Comparison of ENCODE assay signal across 8 cellular contexts in genomic region chr5:87020099-87020934, GRCh38.
DNase-seq lines count a peak whose midpoint lies in the region; ATAC-seq, FAIRE-seq and TF ChIP-seq lines count a peak whose summit lies in the region.

No MANE protein-coding gene starts in this region.

- TF ChIP-seq CTCF in OCI-LY3 (IDR thresholded peaks at IDR 0.05; ENCODE audit: low read depth, low read length) (no peak), mesothelial cell of epicardium (IDR thresholded peaks at IDR 0.05; ENCODE audit: unreplicated experiment) (no peak), osteocyte (IDR thresholded peaks at IDR 0.05) (no peak)

- no peaks in the 10 kb centered on the region for H3K79me2 ChIP-seq in ACC112 (ENCODE audit: control insufficient read depth, insufficient read depth, low read length, unreplicated experiment)
- no peaks in the 10 kb centered on the region for H3K79me2 ChIP-seq in OCI-LY3 (ENCODE audit: low read length)

- ATAC-seq in GM18519 (IDR thresholded peaks at IDR 0.05; ENCODE audit: low FRiP score, unreplicated experiment) (peak; percentile 94), HG02943 (IDR thresholded peaks at IDR 0.05; ENCODE audit: low read depth, unreplicated experiment) (peak; percentile 79)

- H3K4me3 ChIP-seq in ACC112 (ENCODE audit: low read depth, low read length) = no peak overlapping the region
- peak overlapping the region; percentile 40 for H3K4me3 ChIP-seq in OCI-LY3 (ENCODE audit: low read length)

- peaks cover 30% of the 10 kb centered on the region for H3K9me3 Mint-ChIP-seq in mesothelial cell of epicardium
- peaks cover 9% of the 10 kb centered on the region for H3K9me3 Mint-ChIP-seq in osteocyte (ENCODE audit: unreplicated experiment)

- H3K27ac Mint-ChIP-seq in mesothelial cell of epicardium (peak overlapping the region; percentile 67), osteocyte (ENCODE audit: unreplicated experiment) (no peak overlapping the region)

- H3K4me2 ChIP-seq in OCI-LY3 (ENCODE audit: low read length) = peak overlapping the region; percentile 60

- no peaks in the 10 kb centered on the region for H3K9me3 ChIP-seq in OCI-LY3 (ENCODE audit: insufficient read depth, low read length)

- no peaks in the 10 kb centered on the region for H3K36me3 ChIP-seq in ACC112 (ENCODE audit: insufficient read depth, low read length)
- H3K36me3 ChIP-seq in OCI-LY3 (replicated peaks; ENCODE audit: low read depth, low read length) = no peaks in the 10 kb centered on the region

- H3K4me1 Mint-ChIP-seq in mesothelial cell of epicardium (peaks cover 17% of the 10 kb centered on the region), osteocyte (ENCODE audit: unreplicated experiment) (no peaks in the 10 kb centered on the region)

- peaks cover 1% of the 10 kb centered on the region; the same call in 1 of the 2 replicates for H3K27me3 ChIP-seq in ACC112 (ENCODE audit: insufficient read depth, low read length)
- H3K27me3 ChIP-seq in OCI-LY3 (ENCODE audit: low read depth, low read length) = no peaks in the 10 kb centered on the region

- no peak for FAIRE-seq in RCC 7860 (lab: Jason Lieb, UNC)

- H3K27ac ChIP-seq in ACC112 (ENCODE audit: low read depth, low read length) = no peak overlapping the region
- H3K27ac ChIP-seq in OCI-LY3 (ENCODE audit: low read length) = no peak overlapping the region
- H3K27ac ChIP-seq in caudate nucleus (ENCODE audit: low read depth, low read length) = peak overlapping the region; percentile 37

- H3K4me1 ChIP-seq in ACC112 (ENCODE audit: control insufficient read depth, insufficient read depth, low read length, unreplicated experiment) (peaks cover 7% of the 10 kb centered on the region), OCI-LY3 (ENCODE audit: low read length) (peaks cover 9% of the 10 kb centered on the region)

- H3K36me3 Mint-ChIP-seq in mesothelial cell of epicardium (no peaks in the 10 kb centered on the region), osteocyte (ENCODE audit: unreplicated experiment) (no peaks in the 10 kb centered on the region)

- no peaks in the 10 kb centered on the region for H4K20me1 ChIP-seq in OCI-LY3 (ENCODE audit: insufficient read depth, low read length)

- no peaks in the 10 kb centered on the region for H3K27me3 Mint-ChIP-seq in mesothelial cell of epicardium (ENCODE audit: low read depth)
- H3K27me3 Mint-ChIP-seq in osteocyte (ENCODE audit: unreplicated experiment) = peaks cover 39% of the 10 kb centered on the region

- DNase-seq in caudate nucleus (lab: John Stamatoyannopoulos, UW) (peak in 27 of 61 donors; percentile 2 to 35 (median 11)), mesothelial cell of epicardium (ENCODE audit: low spot score in 2 of 2, unreplicated experiment in 2 of 2) (no peak), RCC 7860 (ENCODE audit: low spot score) (no peak), osteocyte (ENCODE audit: extremely low spot score, unreplicated experiment) (no peak)

- no peak overlapping the region for H3K9ac ChIP-seq in OCI-LY3 (ENCODE audit: low read length)

- H2AFZ ChIP-seq in ACC112 (ENCODE audit: low read length, unreplicated experiment) = peak overlapping the region; percentile 49
- peak overlapping the region; percentile 91 for H2AFZ ChIP-seq in OCI-LY3 (ENCODE audit: low read depth, low read length)

- H3K4me3 Mint-ChIP-seq in mesothelial cell of epicardium (no peak overlapping the region), osteocyte (ENCODE audit: unreplicated experiment) (no peak overlapping the region)
